ENCODE assay signal across 1 cellular context in genomic region chr7:47521041-47521795, GRCh38.
TF ChIP-seq lines count a peak whose summit lies in the region.

No MANE protein-coding gene starts in this region.

TF ChIP-seq in IMR-90, 13 proteins besides CTCF, POLR2A, EP300 and RAD21 (continued from another document):
- TF ChIP-seq ELK1 (IDR thresholded peaks at IDR 0.05; ENCODE audit: borderline replicate concordance, low read depth, low read length), result no peak
- no peak for TF ChIP-seq MAZ (IDR thresholded peaks at IDR 0.05; ENCODE audit: borderline replicate concordance, low read depth, low read length)
- no peak for TF ChIP-seq MXI1 (IDR thresholded peaks at IDR 0.05; ENCODE audit: borderline replicate concordance, low read depth, low read length)
